Comparison of ENCODE assay signal across 13 cellular contexts in the genomic region with DNA sequence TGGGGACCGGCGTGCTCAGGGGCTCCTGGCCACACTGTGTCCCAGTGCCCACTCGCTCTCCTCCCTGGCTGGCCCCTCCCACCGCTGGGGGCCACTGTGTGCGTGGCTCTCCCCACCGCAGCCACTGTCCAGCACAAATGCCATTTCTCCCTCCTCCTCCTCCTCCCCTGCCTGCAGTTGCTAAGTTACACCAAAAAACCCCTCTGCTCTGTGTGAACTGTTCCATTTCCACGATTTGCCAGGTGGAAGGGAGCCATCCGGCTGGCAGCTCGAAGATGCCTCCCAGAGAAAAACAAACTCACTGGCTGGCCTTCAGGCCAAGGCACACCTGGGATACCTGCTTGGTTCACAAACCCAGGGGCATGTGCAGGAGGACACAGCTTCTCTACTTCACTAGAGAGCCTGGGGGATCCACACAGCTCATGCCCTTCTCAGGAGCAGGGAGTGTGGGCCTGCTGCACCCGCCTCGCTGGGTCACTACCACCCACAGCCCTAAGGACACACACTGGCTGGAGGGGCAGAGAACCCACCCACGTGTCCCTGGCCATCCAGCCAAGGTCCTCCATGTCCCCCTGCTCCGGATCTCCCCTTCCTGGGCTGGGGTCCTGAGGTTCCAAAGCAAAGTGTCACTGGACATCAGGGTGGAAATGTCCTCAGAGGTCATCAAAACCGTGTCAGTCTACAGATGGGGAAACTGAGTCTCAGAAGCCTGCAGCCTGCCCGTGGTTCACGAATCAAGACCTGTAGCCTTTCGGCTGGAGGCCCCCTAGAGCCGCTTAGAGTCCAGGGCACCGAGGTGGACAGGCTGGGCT. TPM values are rescaled to one million over a fixed set of nuclear protein-coding genes. Genes with fewer than 3 reads are reported as not detected.
DNase-seq lines count a peak whose midpoint lies in the region; ATAC-seq and TF ChIP-seq lines count a peak whose summit lies in the region.
"Had no signal": no experiment of that assay in that cellular context is flagged by ENCODE, and none has a peak within 500 bp of the region (broad histone marks: within the 10 kb centered on the region; RNA-seq: fewer than 3 reads in every experiment).

No MANE protein-coding gene starts in this region.

- DNase-seq in SK-N-SH: peak; percentile 31
- DNase-seq in HEK293T (ENCODE audit: extremely low spot score): peak; percentile 4
- DNase-seq in osteoblast (ENCODE audit: insufficient read length, low spot score, missing footprints): peak; percentile 85
- no peak for DNase-seq in HK-2 (ENCODE audit: unreplicated experiment)
- DNase-seq: GDM1, hippocampal formation had no signal

- 15% methylated on average over 13 of the region's 19 CpGs for whole genome bisulfite sequencing in SK-N-SH (ENCODE audit: low lambda C conversion rate)

- POLR2A ChIA-PET in SK-N-SH (lab: Yijun Ruan, JAX) (no interaction called here), HEK293T (lab: Yijun Ruan, JAX) (no interaction called here)

- H3K4me3 ChIP-seq in SK-N-SH (ENCODE audit: low read depth in 2 of 2, low read length in 1 of 2) (no peak overlapping the region; a peak in 1 of 4 replicates), osteoblast (ENCODE audit: insufficient read depth, low read length) (no peak overlapping the region)

- H3K27me3 ChIP-seq in SK-N-SH (ENCODE audit: insufficient read depth): peaks cover 39% of the 10 kb centered on the region
- peaks cover 37% of the 10 kb centered on the region for H3K27me3 ChIP-seq in osteoblast (ENCODE audit: insufficient read depth, low read length)

- H2AFZ ChIP-seq in SK-N-SH (ENCODE audit: low read depth) (no peak overlapping the region), osteoblast (ENCODE audit: low read length) (no peak overlapping the region)

- H3K36me3 ChIP-seq in SK-N-SH (replicated peaks in 1 of 2; ENCODE audit: control insufficient read depth in 1 of 2, insufficient read depth in 2 of 2, low read length in 1 of 2): no peaks in the 10 kb centered on the region
- H3K36me3 ChIP-seq in osteoblast (ENCODE audit: insufficient read depth, low read length): no peaks in the 10 kb centered on the region
- H3K36me3 ChIP-seq: HAP-1, WERI-Rb-1 had no signal

- no peaks in the 10 kb centered on the region for H3K9me2 ChIP-seq in SK-N-SH

- CTCF ChIA-PET in SK-N-SH (lab: Yijun Ruan, JAX): interaction anchor here (0.5 to 1.4 kb wide), 9 partner anchors 8 to 126 kb away, joined by 3 to 8 read pairs (median 3); no protein-coding TSS in a partner anchor
- CTCF ChIA-PET in HEK293T (lab: Yijun Ruan, JAX): interaction anchor here (0.6 to 1.6 kb wide), 3 partner anchors 9 to 13 kb away, joined by 3 to 5 read pairs (median 5); no protein-coding TSS in a partner anchor

- ATAC-seq in SK-N-SH treated with all-trans-retinoic acid at 6 μM for 48 hours (no peak), GM21367 (IDR thresholded peaks at IDR 0.05; ENCODE audit: unreplicated experiment) (no peak), GM18498 (IDR thresholded peaks at IDR 0.05; ENCODE audit: unreplicated experiment) (no peak)

- TF ChIP-seq CTCF in SK-N-SH (IDR thresholded peaks at IDR 0.05): no peak
- no peak for TF ChIP-seq CTCF in osteoblast (IDR thresholded peaks at IDR 0.05; ENCODE audit: extremely low read depth, low read depth, low read length)

- no peaks in the 10 kb centered on the region for H3F3A ChIP-seq in SK-N-SH (replicated peaks; ENCODE audit: insufficient read depth)

- H3K4me1 ChIP-seq in SK-N-SH (ENCODE audit: control insufficient read depth in 1 of 2, insufficient read depth in 2 of 2, low read depth in 1 of 2, low read length in 1 of 2) (peaks cover 0 to 8% of the 10 kb centered on the region in 2 experiments; a peak in 1 of 4 replicates), osteoblast (ENCODE audit: insufficient read depth, low read length) (no peaks in the 10 kb centered on the region)
- H3K4me1 ChIP-seq: HAP-1 had no signal

- TF ChIP-seq EP300 in SK-N-SH (IDR thresholded peaks at IDR 0.05; ENCODE audit: borderline replicate concordance in 1 of 2, low read depth in 1 of 2, low read length in 1 of 2): no peak

- H4K20me1 ChIP-seq in SK-N-SH (ENCODE audit: insufficient read depth): peaks cover 3% of the 10 kb centered on the region; the same call in 1 of the 2 replicates
- no peaks in the 10 kb centered on the region for H4K20me1 ChIP-seq in osteoblast (ENCODE audit: insufficient read depth, low read length)

- H3K4me2 ChIP-seq in SK-N-SH (no peak overlapping the region), osteoblast (ENCODE audit: insufficient read depth, low read length) (no peak overlapping the region)

- TF ChIP-seq RAD21 in SK-N-SH (IDR thresholded peaks at IDR 0.05; ENCODE audit: low read length): no peak

- H3K9ac ChIP-seq in SK-N-SH: no peak overlapping the region

- no peaks in the 10 kb centered on the region for H3K9me3 ChIP-seq in SK-N-SH
- no peaks in the 10 kb centered on the region for H3K9me3 ChIP-seq in osteoblast (ENCODE audit: low read depth, low read length)
- H3K9me3 ChIP-seq: HAP-1 had no signal

- H3K27ac ChIP-seq in SK-N-SH (ENCODE audit: low read depth in 2 of 2, low read length in 1 of 2) (no peak overlapping the region), cingulate gyrus (ENCODE audit: low read depth, low read length) (peak overlapping the region; percentile 29), osteoblast (ENCODE audit: low read depth, low read length) (no peak overlapping the region)
- H3K27ac ChIP-seq: RWPE1, WERI-Rb-1 had no signal

- H3K79me2 ChIP-seq in SK-N-SH (ENCODE audit: insufficient read depth) (no peaks in the 10 kb centered on the region), osteoblast (ENCODE audit: insufficient read depth, low read length) (no peaks in the 10 kb centered on the region)

TF ChIP-seq in SK-N-SH, 30 proteins besides CTCF, POLR2A, EP300 and RAD21:
- TF ChIP-seq FOXM1 (IDR thresholded peaks at IDR 0.05; ENCODE audit: low read depth): no peak
- no peak for TF ChIP-seq NRF1 (IDR thresholded peaks at IDR 0.05; ENCODE audit: low read depth, low read length)
- no peak for TF ChIP-seq GABPA (IDR thresholded peaks at IDR 0.05; ENCODE audit: low read depth)
- no peak for TF ChIP-seq SIN3A (IDR thresholded peaks at IDR 0.05; ENCODE audit: borderline replicate concordance, low read depth, low read length)
- TF ChIP-seq FOXJ3 (CRISPR knock-in tag; IDR thresholded peaks at IDR 0.05): no peak
- no peak for TF ChIP-seq TAF1 (IDR thresholded peaks at IDR 0.05; ENCODE audit: borderline replicate concordance, low read depth, low read length)
TF ChIP-seq in SK-N-SH: peak in this region for 0.

TF ChIP-seq in SK-N-SH treated with all-trans-retinoic acid at 6 μM for 48 hours, 23 proteins besides CTCF, POLR2A, EP300 and RAD21 (continues in another document):
- TF ChIP-seq RARB (CRISPR knock-in tag; IDR thresholded peaks at IDR 0.05) (no peak), PATZ1 (CRISPR knock-in tag; IDR thresholded peaks at IDR 0.05; ENCODE audit: borderline replicate concordance) (no peak)

TF ChIP-seq in HEK293T, 16 proteins besides CTCF, POLR2A, EP300 and RAD21:
- TF ChIP-seq NFRKB (IDR thresholded peaks at IDR 0.05) (no peak), FOXM1 (IDR thresholded peaks at IDR 0.05; ENCODE audit: borderline replicate concordance) (no peak), L3MBTL2 (conservative IDR thresholded peaks at IDR 0.05) (no peak)
TF ChIP-seq in HEK293T: peak in this region for 0.

RNA-seq across cellular contexts. Expression of gene RASGEF1A, which starts 1.7 kb away (rescaled TPM):
- not detected in 2 replicates for polyA plus RNA-seq in SK-N-SH (2012; rRNA removed)
- 0.01 TPM in 1 of 2 replicates, not detected in the other for polyA plus RNA-seq in SK-N-SH (2012; cell fraction: cytosol; rRNA removed)
- not detected in 2 replicates for polyA plus RNA-seq in SK-N-SH (2012; cell fraction: nucleus; rRNA removed)
- 1.1 TPM in 1 of 2 replicates, not detected in the other for total RNA-seq in osteoblast
